8 cellular contexts compared by ENCODE assay signal in the genomic region with DNA sequence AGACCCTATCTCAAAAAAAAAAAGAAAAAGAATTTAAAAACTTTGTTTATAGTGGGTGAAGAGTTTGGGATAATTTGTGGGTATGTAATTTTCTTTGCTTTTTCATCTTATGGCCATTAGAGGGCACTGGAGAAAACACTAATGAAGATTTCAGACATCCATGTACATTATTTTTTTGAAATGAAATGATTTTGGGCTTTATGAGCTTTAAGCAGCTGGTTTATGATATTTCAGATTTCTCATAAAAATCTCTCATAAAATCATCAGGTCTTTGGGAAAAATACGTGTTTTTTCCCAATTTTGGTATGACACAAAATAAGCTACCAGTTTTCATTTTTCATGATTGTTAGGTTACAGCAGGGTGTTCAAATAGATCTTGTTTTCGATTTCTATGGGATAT. TPM values are rescaled to one million over a fixed set of nuclear protein-coding genes. Genes with fewer than 3 reads are reported as not detected.
DNase-seq lines count a peak whose midpoint lies in the region; ATAC-seq, FAIRE-seq and TF ChIP-seq lines count a peak whose summit lies in the region.
"Not testable (repeated sequence)": the region's sequence is repeated elsewhere in the genome, so short reads cannot be mapped to it uniquely, and the experiment has no call there.

No MANE protein-coding gene starts in this region.

- POLR2A ChIA-PET in PC-3 (lab: Charles Lee; ENCODE audit: unreplicated experiment): interaction anchor here (0.7 kb wide), 1 partner anchor 300 kb away, joined by 16 read pairs; no protein-coding TSS in a partner anchor

- H3K9me2 ChIP-seq in PC-3 (replicated peaks; ENCODE audit: low read length): not testable (repeated sequence)

- not testable (repeated sequence) for H4K20me1 ChIP-seq in PC-3 (ENCODE audit: low read length); neural progenitor cell (ENCODE audit: low read depth)

- H3K4me3 Mint-ChIP-seq in neural progenitor cell: not testable (repeated sequence)

- in situ Hi-C loops in astrocyte of the cerebellum (cut with HindIII; ENCODE audit: low sequenced_read_pairs): not testable (repeated sequence)

- not testable (repeated sequence) for H3K4me1 Mint-ChIP-seq in neural progenitor cell

- H3K27ac Mint-ChIP-seq in neural progenitor cell: not testable (repeated sequence)

- H3K36me3 ChIP-seq in PC-3 (ENCODE audit: low read depth, low read length); neural progenitor cell; uterus: not testable (repeated sequence)

- H2AFZ ChIP-seq in PC-3 (ENCODE audit: low read length); neural progenitor cell (replicated peaks): not testable (repeated sequence)

- H3K79me2 ChIP-seq in PC-3 (ENCODE audit: low read length); neural progenitor cell (ENCODE audit: low read depth): not testable (repeated sequence)

- intact Hi-C loops in PC-3 (cut with micrococcal nuclease): loop anchor here (5.0 to 10.0 kb wide), 2 partner anchors 84 to 261 kb away; no protein-coding TSS in a partner anchor
- intact Hi-C loops in uterus (cut with DNase I; ENCODE audit: low total_unique reads): not testable (repeated sequence)

- not testable (repeated sequence) for H3K9ac ChIP-seq in PC-3 (ENCODE audit: low read length); neural progenitor cell

- H3K9me3 Mint-ChIP-seq in neural progenitor cell: not testable (repeated sequence)

- FAIRE-seq in D721Med (lab: Jason Lieb, UNC) (peak; percentile 89), islet of Langerhans (lab: Jason Lieb, UNC) (peak; percentile 99)

- not testable (repeated sequence) for H3K27me3 ChIP-seq in PC-3 (ENCODE audit: low read length); neural progenitor cell; uterus

- DNase-seq in D721Med (ENCODE audit: insufficient read length, low spot score); HFF-Myc (ENCODE audit: extremely low read depth, low read depth); PC-3; astrocyte of the cerebellum (ENCODE audit: low read depth); epithelial cell of esophagus (ENCODE audit: low read depth); neural progenitor cell (ENCODE audit: low spot score); uterus: not testable (repeated sequence)

- not testable (repeated sequence) for H3K27me3 Mint-ChIP-seq in neural progenitor cell (ENCODE audit: insufficient read depth, low read depth)

- TF ChIP-seq POLR2A in uterus (IDR thresholded peaks at IDR 0.05): not testable (repeated sequence)

- not testable (repeated sequence) for H3K4me3 ChIP-seq in HFF-Myc (replicated peaks; ENCODE audit: low read depth, low read length); PC-3 (ENCODE audit: low read length); astrocyte of the cerebellum (ENCODE audit: low read depth, low read length); epithelial cell of esophagus (ENCODE audit: low read length); neural progenitor cell; uterus

- not testable (repeated sequence) for ATAC-seq in PC-3

- CTCF ChIA-PET in PC-3 (lab: Charles Lee): interaction anchor here (0.7 to 0.8 kb wide), 2 partner anchors 121 to 136 kb away, joined by 3 to 4 read pairs; no protein-coding TSS in a partner anchor

- TF ChIP-seq CTCF in D721Med (IDR thresholded peaks at IDR 0.05; ENCODE audit: insufficient read depth, missing control alignments): peak; percentile 22
- peak; percentile 29 for TF ChIP-seq CTCF in HFF-Myc (IDR thresholded peaks at IDR 0.05; ENCODE audit: low read depth, low read length, missing control alignments)
- peak; percentile 53 for TF ChIP-seq CTCF in PC-3 (conservative IDR thresholded peaks at IDR 0.05; ENCODE audit: low read depth, low read length)
- peak; percentile 16 for TF ChIP-seq CTCF in astrocyte of the cerebellum (IDR thresholded peaks at IDR 0.05; ENCODE audit: low read depth, low read length, missing control alignments)
- peak; percentile 19 for TF ChIP-seq CTCF in epithelial cell of esophagus (IDR thresholded peaks at IDR 0.05; ENCODE audit: insufficient read depth, low read depth, low read length, missing control alignments)
- peak; percentile 57 for TF ChIP-seq CTCF in neural progenitor cell (IDR thresholded peaks at IDR 0.05)
- TF ChIP-seq CTCF in uterus (IDR thresholded peaks at IDR 0.05): peak in 3 of 4 experiments; percentile 12 to 48 (median 45)

- H3K4me1 ChIP-seq in PC-3 (ENCODE audit: insufficient read depth, low read length): peaks cover 11% of the 10 kb centered on the region
- H3K4me1 ChIP-seq in neural progenitor cell, uterus: not testable (repeated sequence)

- not testable (repeated sequence) for H3K36me3 Mint-ChIP-seq in neural progenitor cell

- not testable (repeated sequence) for BruUV-seq in PC-3 (replicated peaks; lab: Mats Ljungman, UMichigan)

- not testable (repeated sequence) for H3K4me2 ChIP-seq in PC-3 (ENCODE audit: low read length); neural progenitor cell

- not testable (repeated sequence) for H3F3A ChIP-seq in PC-3 (ENCODE audit: low read length, unreplicated experiment); neural progenitor cell (ENCODE audit: low read depth)

- H3K27ac ChIP-seq in PC-3 (ENCODE audit: low read length); neural progenitor cell: not testable (repeated sequence)
- H3K27ac ChIP-seq in uterus: peak overlapping the region in 1 of 2 donors; percentile 40

- not testable (repeated sequence) for H3K9me3 ChIP-seq in PC-3 (ENCODE audit: low read length); neural progenitor cell (ENCODE audit: low read depth); uterus

RNA-seq across cellular contexts. Expression of a gene that starts 44.2 kb away (rescaled TPM):
- total RNA-seq in PC-3 (2014; rRNA removed) (12.8 and 13.4 TPM in 2 replicates), neural progenitor cell (ENCODE audit: low replicate concordance) (23.1 and 23.8 TPM in 2 replicates), uterus (10 to 100 TPM; 28.1 to 57.9 (median 36.4) TPM)

RNA-seq across cellular contexts. Expression of a gene that starts 45.4 kb away (rescaled TPM):
- total RNA-seq in PC-3 (2014; rRNA removed): 72.4 and 91.7 TPM in 2 replicates
- 23.6 and 44.2 TPM in 2 replicates for total RNA-seq in neural progenitor cell (ENCODE audit: low replicate concordance)
- total RNA-seq in uterus: 100 to 1,000 TPM in 2 of 4 donors, 10 to 100 TPM in 2; 57.1 to 134 (median 94.8) TPM
